14 cellular contexts compared by ENCODE assay signal in the genomic region with DNA sequence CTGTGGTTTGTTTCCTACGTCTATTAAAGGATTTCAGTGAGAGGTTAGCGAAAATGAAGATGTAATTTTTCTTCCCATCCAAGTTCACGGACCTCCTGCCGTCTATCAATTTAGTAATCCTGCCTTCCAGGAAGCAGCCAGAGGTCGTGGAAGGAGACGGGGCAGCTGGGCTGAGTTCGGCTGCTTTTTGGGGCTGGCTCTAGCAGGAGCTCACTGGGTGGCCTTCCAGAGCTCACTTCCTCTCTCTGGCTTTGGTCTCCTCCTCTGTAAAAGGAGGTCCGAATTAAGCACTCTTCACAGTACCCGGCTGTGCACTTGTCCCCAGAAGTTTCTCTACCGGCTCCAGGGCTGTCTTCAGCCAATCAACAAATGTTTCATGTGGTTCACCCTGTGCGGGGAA.
"Had no signal": no experiment of that assay in that cellular context is flagged by ENCODE, and none has a peak within 500 bp of the region (broad histone marks: within the 10 kb centered on the region; RNA-seq: fewer than 3 reads in every experiment).

No MANE protein-coding gene starts in this region.

- H3K4me3 ChIP-seq: coronary artery, tibial artery had no signal

- H3K9me3 ChIP-seq: tibial artery had no signal

- H3K4me3 Mint-ChIP-seq: activated CD8-positive, alpha-beta T cell treated with anti-CD3 and anti-CD28 coated beads for 36 hours; neural crest cell; stimulated activated memory B cell treated with anti-CD40 and anti-IgM and Interleukin-4, amounts not matched to agents 10 μg/mL and 1 μg/mL and 100 μg/mL, for 72 hours had no signal

- H3K4me1 Mint-ChIP-seq: stimulated activated memory B cell treated with anti-CD40 and anti-IgM and Interleukin-4, amounts not matched to agents 10 μg/mL and 1 μg/mL and 100 μg/mL, for 72 hours had no signal

- H3K27ac Mint-ChIP-seq: activated CD8-positive, alpha-beta T cell treated with anti-CD3 and anti-CD28 coated beads for 36 hours; stimulated activated memory B cell treated with anti-CD40 and anti-IgM and Interleukin-4, amounts not matched to agents 10 μg/mL and 1 μg/mL and 100 μg/mL, for 72 hours had no signal

- H3K27me3 Mint-ChIP-seq: activated CD8-positive, alpha-beta T cell treated with anti-CD3 and anti-CD28 coated beads for 36 hours had no signal

- H3K27me3 ChIP-seq: tibial artery had no signal

- DNase-seq: activated CD4-positive, alpha-beta T cell treated with anti-CD3 and anti-CD28 coated beads for 4 hours; activated CD8-positive, alpha-beta memory T cell treated with anti-CD3 and anti-CD28 coated beads, Interleukin-2, amount 50 U/mL, for 4 hours; activated CD8-positive, alpha-beta T cell treated with anti-CD3 and anti-CD28 coated beads for 36 hours; activated naive CD4-positive, alpha-beta T cell; effector CD8-positive, alpha-beta T cell; foreskin melanocyte; head of caudate nucleus; small intestine; tibial artery; WERI-Rb-1 had no signal

- ATAC-seq: activated CD8-positive, alpha-beta T cell treated with anti-CD3 and anti-CD28 coated beads for 36 hours; stimulated activated memory B cell treated with anti-CD40 and anti-IgM and Interleukin-4, amounts not matched to agents 10 μg/mL and 1 μg/mL and 100 μg/mL, for 72 hours had no signal

- H3K4me1 ChIP-seq: parathyroid adenoma, tibial artery had no signal

- H3K36me3 ChIP-seq: tibial artery, WERI-Rb-1 had no signal

- H3K27ac ChIP-seq: coronary artery, parathyroid adenoma, tibial artery, WERI-Rb-1 had no signal
